Comparison of ENCODE assay signal across 31 cellular contexts in the genomic region with DNA sequence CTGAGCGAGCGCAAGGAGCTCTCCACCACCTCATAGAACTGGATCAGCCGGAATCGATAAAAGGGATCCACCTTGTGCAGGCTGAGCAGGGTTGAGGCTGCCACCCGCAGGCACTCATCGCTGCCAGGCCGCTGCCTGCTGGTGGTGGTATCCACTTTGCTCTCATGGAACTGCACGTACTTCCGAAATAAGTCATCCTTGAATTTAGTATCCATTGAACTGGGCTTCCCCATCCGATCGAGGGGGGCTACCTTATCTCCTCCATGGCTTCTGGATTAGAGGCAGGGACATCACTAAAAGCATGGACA.
"Had no signal": no experiment of that assay in that cellular context is flagged by ENCODE, and none has a peak within 500 bp of the region (broad histone marks: within the 10 kb centered on the region; RNA-seq: fewer than 3 reads in every experiment).

No MANE protein-coding gene starts in this region.

- H3K9me3 Mint-ChIP-seq: activated CD8-positive, alpha-beta T cell treated with anti-CD3 and anti-CD28 coated beads for 36 hours; IgD-negative memory B cell; T-cell had no signal

- H3K27me3 Mint-ChIP-seq: activated CD8-positive, alpha-beta T cell treated with anti-CD3 and anti-CD28 coated beads for 36 hours; activated naive CD8-positive, alpha-beta T cell; IgD-negative memory B cell; T-cell had no signal

- H3K27ac Mint-ChIP-seq: activated CD8-positive, alpha-beta T cell treated with anti-CD3 and anti-CD28 coated beads for 36 hours; activated naive CD8-positive, alpha-beta T cell; T-cell had no signal

- H3K27ac ChIP-seq: brain microvascular endothelial cell, SK-N-MC, WERI-Rb-1 had no signal

- H3K4me3 Mint-ChIP-seq: activated CD8-positive, alpha-beta T cell treated with anti-CD3 and anti-CD28 coated beads for 36 hours; activated naive CD8-positive, alpha-beta T cell; T-cell had no signal

- ATAC-seq: activated CD8-positive, alpha-beta T cell treated with anti-CD3 and anti-CD28 coated beads for 36 hours; Panc1; T-cell had no signal

- DNase-seq: activated CD4-positive, alpha-beta T cell treated with anti-CD3 and anti-CD28 coated beads for 4 hours; activated CD8-positive, alpha-beta memory T cell treated with anti-CD3 and anti-CD28 coated beads, Interleukin-2, amount 50 U/mL, for 4 hours; activated CD8-positive, alpha-beta T cell treated with anti-CD3 and anti-CD28 coated beads for 36 hours; activated effector memory CD4-positive, alpha-beta T cell treated with Interleukin-2 at 50 U/mL for 16 hours; activated naive CD4-positive, alpha-beta T cell treated with Interleukin-2 at 50 U/mL for 16 hours; activated T-cell treated with anti-CD3 and anti-CD28 coated beads, Interleukin-2, amount 50 U/mL, for 1 hour; amygdala; brain microvascular endothelial cell; KG1; MG63; MV-4-11; NCI-H1092 treated with DMSO at 0.1 percent for 48 hours; NCI-H1417 treated with DMSO at 0.1 percent for 48 hours; NCI-H1694; NCI-H2029; NCI-H2107; NCI-H2171 treated with DMSO at 0.1 percent for 48 hours; NCI-H226; NCI-H510A; NCI-H526 treated with DMSO at 0.1 percent for 48 hours; NCI-H82; RPMI8226; T-cell; T-helper 2 cell; T1000; WERI-Rb-1 had no signal

- H3K27me3 ChIP-seq: brain microvascular endothelial cell, MG63 had no signal

- H3K9me3 ChIP-seq: MG63 had no signal

- H3K4me3 ChIP-seq: MG63, SK-N-MC had no signal

- FAIRE-seq: TTC549 had no signal
